Comparison of ENCODE assay signal across 1 cellular context in the genomic region with DNA sequence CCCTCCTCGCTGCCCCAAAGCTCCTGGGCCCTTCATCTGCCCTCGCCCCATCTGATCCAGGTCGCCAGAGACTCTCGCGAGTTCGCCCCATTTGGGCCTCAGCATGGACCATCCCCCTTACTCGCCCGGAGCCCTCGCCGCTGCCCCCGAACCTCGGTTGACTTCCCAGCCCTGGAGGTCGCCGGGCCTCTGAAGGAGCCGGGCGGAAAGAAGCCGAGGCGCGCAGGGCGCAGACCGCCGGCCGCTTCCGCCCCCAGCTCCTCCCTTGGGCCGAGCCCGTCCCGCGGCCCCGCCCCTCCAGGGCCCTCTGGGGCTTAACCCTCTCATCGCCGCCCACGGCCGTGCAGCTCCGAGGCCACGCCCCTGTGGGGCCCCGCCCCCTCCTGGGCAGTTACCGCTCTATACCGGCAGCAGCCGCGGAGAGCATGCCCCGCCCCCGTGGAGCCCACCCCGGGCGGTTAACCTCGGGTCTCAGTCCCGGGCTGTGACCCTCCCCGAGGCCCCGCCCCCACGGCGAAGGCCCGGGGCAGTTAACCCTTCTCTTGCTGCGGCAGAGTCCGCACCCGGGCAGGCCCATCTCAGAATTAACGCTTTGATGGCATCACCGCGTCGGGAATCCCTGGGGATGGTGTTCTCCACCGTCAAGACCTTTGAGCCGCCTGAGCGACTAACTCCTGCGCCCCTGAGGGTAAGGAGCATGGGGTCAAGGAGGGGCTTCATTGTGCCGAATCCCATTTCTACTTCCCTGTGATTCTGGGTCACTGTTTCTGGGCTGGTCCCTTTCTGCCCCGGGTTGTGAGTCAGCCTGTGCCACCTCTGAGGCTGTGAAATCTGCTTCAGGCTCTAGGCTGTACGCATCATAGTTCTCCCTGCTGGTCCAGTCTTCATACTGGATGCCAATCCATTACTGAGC.
TF ChIP-seq lines count a peak whose summit lies in the region.

A gene with protein sequence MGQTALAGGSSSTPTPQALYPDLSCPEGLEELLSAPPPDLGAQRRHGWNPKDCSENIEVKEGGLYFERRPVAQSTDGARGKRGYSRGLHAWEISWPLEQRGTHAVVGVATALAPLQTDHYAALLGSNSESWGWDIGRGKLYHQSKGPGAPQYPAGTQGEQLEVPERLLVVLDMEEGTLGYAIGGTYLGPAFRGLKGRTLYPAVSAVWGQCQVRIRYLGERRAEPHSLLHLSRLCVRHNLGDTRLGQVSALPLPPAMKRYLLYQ (minus strand): TSS at position 210 of the 913 bp plus-strand sequence. CDS start 402 bp downstream, outside the sequence.

TF ChIP-seq in GM12878, 131 proteins besides CTCF, POLR2A, EP300 and RAD21 (continued from another document):
- TF ChIP-seq, protein P1, sequence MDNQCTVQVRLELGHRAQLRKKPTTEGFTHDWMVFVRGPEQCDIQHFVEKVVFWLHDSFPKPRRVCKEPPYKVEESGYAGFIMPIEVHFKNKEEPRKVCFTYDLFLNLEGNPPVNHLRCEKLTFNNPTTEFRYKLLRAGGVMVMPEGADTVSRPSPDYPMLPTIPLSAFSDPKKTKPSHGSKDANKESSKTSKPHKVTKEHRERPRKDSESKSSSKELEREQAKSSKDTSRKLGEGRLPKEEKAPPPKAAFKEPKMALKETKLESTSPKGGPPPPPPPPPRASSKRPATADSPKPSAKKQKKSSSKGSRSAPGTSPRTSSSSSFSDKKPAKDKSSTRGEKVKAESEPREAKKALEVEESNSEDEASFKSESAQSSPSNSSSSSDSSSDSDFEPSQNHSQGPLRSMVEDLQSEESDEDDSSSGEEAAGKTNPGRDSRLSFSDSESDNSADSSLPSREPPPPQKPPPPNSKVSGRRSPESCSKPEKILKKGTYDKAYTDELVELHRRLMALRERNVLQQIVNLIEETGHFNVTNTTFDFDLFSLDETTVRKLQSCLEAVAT (IDR thresholded peaks at IDR 0.05), result no peak
- TF ChIP-seq MXI1 (IDR thresholded peaks at IDR 0.05; ENCODE audit: low read depth, low read length), result peak; percentile 55; the same call in 1 of the 2 replicates
- TF ChIP-seq MEF2A (IDR thresholded peaks at IDR 0.05; ENCODE audit: insufficient read depth, low read depth, low read length), result no peak
- TF ChIP-seq SMC3 (IDR thresholded peaks at IDR 0.05; ENCODE audit: borderline replicate concordance, low read length), result no peak; the same call in 1 of the 2 replicates
- TF ChIP-seq, protein P2, sequence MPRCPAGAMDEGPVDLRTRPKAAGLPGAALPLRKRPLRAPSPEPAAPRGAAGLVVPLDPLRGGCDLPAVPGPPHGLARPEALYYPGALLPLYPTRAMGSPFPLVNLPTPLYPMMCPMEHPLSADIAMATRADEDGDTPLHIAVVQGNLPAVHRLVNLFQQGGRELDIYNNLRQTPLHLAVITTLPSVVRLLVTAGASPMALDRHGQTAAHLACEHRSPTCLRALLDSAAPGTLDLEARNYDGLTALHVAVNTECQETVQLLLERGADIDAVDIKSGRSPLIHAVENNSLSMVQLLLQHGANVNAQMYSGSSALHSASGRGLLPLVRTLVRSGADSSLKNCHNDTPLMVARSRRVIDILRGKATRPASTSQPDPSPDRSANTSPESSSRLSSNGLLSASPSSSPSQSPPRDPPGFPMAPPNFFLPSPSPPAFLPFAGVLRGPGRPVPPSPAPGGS (IDR thresholded peaks at IDR 0.05; ENCODE audit: borderline replicate concordance, insufficient read depth, low read depth, low read length, poor library complexity, severe bottlenecking), result no peak
- TF ChIP-seq PAX5 (IDR thresholded peaks at IDR 0.05; ENCODE audit: borderline replicate concordance, low read depth, low read length), result peak; percentile 58; the same call in 1 of the 2 replicates
- no peak for TF ChIP-seq ETV6 (conservative IDR thresholded peaks at IDR 0.05 in 1 of 2, IDR thresholded peaks at IDR 0.05 in 1 of 2; ENCODE audit: borderline replicate concordance in 1 of 2, low read depth in 1 of 2)
- TF ChIP-seq TCF12 (IDR thresholded peaks at IDR 0.05; ENCODE audit: low read depth, low read length), result peak; percentile 45; the same call in 1 of the 2 replicates
- no peak; the same call in 1 of the 2 replicates for TF ChIP-seq GABPA (IDR thresholded peaks at IDR 0.05; ENCODE audit: low read depth)
- TF ChIP-seq BHLHE40 (IDR thresholded peaks at IDR 0.05; ENCODE audit: borderline replicate concordance in 1 of 2, low read depth in 2 of 2, low read length in 1 of 2), result peak; percentile 3 to 17; a peak in 1 of 4 replicates
- TF ChIP-seq ZSCAN29 (IDR thresholded peaks at IDR 0.05), result no peak
- no peak for TF ChIP-seq CBFB (IDR thresholded peaks at IDR 0.05; ENCODE audit: low read depth)
- no peak for TF ChIP-seq NFIC (IDR thresholded peaks at IDR 0.05; ENCODE audit: low read depth, low read length)
- TF ChIP-seq ESRRA (IDR thresholded peaks at IDR 0.05; ENCODE audit: low read length), result no peak
- peak; percentile 48 for TF ChIP-seq BACH1 (IDR thresholded peaks at IDR 0.05; ENCODE audit: borderline replicate concordance)
- no peak for TF ChIP-seq RB1 (IDR thresholded peaks at IDR 0.05; ENCODE audit: borderline replicate concordance)
- TF ChIP-seq SREBF2 (IDR thresholded peaks at IDR 0.05; ENCODE audit: low read length), result no peak
- TF ChIP-seq HDAC2 (IDR thresholded peaks at IDR 0.05), result no peak
- no peak for TF ChIP-seq SIX5 (IDR thresholded peaks at IDR 0.05; ENCODE audit: low read depth, low read length, severe bottlenecking)
- TF ChIP-seq, protein P3, sequence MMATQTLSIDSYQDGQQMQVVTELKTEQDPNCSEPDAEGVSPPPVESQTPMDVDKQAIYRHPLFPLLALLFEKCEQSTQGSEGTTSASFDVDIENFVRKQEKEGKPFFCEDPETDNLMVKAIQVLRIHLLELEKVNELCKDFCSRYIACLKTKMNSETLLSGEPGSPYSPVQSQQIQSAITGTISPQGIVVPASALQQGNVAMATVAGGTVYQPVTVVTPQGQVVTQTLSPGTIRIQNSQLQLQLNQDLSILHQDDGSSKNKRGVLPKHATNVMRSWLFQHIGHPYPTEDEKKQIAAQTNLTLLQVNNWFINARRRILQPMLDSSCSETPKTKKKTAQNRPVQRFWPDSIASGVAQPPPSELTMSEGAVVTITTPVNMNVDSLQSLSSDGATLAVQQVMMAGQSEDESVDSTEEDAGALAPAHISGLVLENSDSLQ (IDR thresholded peaks at IDR 0.05), result no peak
- peak; percentile 66 for TF ChIP-seq POLR2AphosphoS5 (IDR thresholded peaks at IDR 0.05; ENCODE audit: low read length)
- TF ChIP-seq NFXL1 (IDR thresholded peaks at IDR 0.05; ENCODE audit: borderline replicate concordance), result no peak
- TF ChIP-seq STAT3 (IDR thresholded peaks at IDR 0.05; ENCODE audit: low read depth, low read length), result no peak
- TF ChIP-seq, protein P4, sequence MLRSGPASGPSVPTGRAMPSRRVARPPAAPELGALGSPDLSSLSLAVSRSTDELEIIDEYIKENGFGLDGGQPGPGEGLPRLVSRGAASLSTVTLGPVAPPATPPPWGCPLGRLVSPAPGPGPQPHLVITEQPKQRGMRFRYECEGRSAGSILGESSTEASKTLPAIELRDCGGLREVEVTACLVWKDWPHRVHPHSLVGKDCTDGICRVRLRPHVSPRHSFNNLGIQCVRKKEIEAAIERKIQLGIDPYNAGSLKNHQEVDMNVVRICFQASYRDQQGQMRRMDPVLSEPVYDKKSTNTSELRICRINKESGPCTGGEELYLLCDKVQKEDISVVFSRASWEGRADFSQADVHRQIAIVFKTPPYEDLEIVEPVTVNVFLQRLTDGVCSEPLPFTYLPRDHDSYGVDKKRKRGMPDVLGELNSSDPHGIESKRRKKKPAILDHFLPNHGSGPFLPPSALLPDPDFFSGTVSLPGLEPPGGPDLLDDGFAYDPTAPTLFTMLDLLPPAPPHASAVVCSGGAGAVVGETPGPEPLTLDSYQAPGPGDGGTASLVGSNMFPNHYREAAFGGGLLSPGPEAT (IDR thresholded peaks at IDR 0.05; ENCODE audit: low read depth), result no peak
- TF ChIP-seq, protein P5, sequence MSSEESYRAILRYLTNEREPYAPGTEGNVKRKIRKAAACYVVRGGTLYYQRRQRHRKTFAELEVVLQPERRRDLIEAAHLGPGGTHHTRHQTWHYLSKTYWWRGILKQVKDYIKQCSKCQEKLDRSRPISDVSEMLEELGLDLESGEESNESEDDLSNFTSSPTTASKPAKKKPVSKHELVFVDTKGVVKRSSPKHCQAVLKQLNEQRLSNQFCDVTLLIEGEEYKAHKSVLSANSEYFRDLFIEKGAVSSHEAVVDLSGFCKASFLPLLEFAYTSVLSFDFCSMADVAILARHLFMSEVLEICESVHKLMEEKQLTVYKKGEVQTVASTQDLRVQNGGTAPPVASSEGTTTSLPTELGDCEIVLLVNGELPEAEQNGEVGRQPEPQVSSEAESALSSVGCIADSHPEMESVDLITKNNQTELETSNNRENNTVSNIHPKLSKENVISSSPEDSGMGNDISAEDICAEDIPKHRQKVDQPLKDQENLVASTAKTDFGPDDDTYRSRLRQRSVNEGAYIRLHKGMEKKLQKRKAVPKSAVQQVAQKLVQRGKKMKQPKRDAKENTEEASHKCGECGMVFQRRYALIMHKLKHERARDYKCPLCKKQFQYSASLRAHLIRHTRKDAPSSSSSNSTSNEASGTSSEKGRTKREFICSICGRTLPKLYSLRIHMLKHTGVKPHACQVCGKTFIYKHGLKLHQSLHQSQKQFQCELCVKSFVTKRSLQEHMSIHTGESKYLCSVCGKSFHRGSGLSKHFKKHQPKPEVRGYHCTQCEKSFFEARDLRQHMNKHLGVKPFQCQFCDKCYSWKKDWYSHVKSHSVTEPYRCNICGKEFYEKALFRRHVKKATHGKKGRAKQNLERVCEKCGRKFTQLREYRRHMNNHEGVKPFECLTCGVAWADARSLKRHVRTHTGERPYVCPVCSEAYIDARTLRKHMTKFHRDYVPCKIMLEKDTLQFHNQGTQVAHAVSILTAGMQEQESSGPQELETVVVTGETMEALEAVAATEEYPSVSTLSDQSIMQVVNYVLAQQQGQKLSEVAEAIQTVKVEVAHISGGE (CRISPR knock-in tag; IDR thresholded peaks at IDR 0.05), result peak; percentile 49; the same call in 1 of the 2 replicates
- no peak for TF ChIP-seq SUZ12 (IDR thresholded peaks at IDR 0.05; ENCODE audit: unreplicated experiment)
- TF ChIP-seq FOXK2 (IDR thresholded peaks at IDR 0.05), result no peak
- no peak for TF ChIP-seq CHD4 (IDR thresholded peaks at IDR 0.05)
- 0 out of 2 replicates have a peak, but pooled peaks have one; percentile 7 for TF ChIP-seq BRCA1 (IDR thresholded peaks at IDR 0.05; ENCODE audit: low read depth, low read length)
- no peak for TF ChIP-seq ZNF622 (IDR thresholded peaks at IDR 0.05)
- TF ChIP-seq, protein P6, sequence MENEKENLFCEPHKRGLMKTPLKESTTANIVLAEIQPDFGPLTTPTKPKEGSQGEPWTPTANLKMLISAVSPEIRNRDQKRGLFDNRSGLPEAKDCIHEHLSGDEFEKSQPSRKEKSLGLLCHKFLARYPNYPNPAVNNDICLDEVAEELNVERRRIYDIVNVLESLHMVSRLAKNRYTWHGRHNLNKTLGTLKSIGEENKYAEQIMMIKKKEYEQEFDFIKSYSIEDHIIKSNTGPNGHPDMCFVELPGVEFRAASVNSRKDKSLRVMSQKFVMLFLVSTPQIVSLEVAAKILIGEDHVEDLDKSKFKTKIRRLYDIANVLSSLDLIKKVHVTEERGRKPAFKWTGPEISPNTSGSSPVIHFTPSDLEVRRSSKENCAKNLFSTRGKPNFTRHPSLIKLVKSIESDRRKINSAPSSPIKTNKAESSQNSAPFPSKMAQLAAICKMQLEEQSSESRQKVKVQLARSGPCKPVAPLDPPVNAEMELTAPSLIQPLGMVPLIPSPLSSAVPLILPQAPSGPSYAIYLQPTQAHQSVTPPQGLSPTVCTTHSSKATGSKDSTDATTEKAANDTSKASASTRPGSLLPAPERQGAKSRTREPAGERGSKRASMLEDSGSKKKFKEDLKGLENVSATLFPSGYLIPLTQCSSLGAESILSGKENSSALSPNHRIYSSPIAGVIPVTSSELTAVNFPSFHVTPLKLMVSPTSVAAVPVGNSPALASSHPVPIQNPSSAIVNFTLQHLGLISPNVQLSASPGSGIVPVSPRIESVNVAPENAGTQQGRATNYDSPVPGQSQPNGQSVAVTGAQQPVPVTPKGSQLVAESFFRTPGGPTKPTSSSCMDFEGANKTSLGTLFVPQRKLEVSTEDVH (IDR thresholded peaks at IDR 0.05; ENCODE audit: low read depth, partially characterized antibody), result no peak
- TF ChIP-seq TARDBP (IDR thresholded peaks at IDR 0.05; ENCODE audit: borderline replicate concordance), result no peak
- 0 out of 2 replicates have a peak, but pooled peaks have one; percentile 15 for TF ChIP-seq YY1 (IDR thresholded peaks at IDR 0.05; ENCODE audit: low read depth, low read length)
- TF ChIP-seq SMAD5 (IDR thresholded peaks at IDR 0.05; ENCODE audit: low read depth), result no peak
- TF ChIP-seq ZNF207 (IDR thresholded peaks at IDR 0.05; ENCODE audit: borderline replicate concordance), result 0 out of 2 replicates have a peak, but pooled peaks have one; percentile 25
- peak; percentile 32; the same call in 1 of the 2 replicates for TF ChIP-seq HCFC1 (IDR thresholded peaks at IDR 0.05; ENCODE audit: low read length)
- no peak for TF ChIP-seq PAX8 (IDR thresholded peaks at IDR 0.05)
